In the genomic region with DNA sequence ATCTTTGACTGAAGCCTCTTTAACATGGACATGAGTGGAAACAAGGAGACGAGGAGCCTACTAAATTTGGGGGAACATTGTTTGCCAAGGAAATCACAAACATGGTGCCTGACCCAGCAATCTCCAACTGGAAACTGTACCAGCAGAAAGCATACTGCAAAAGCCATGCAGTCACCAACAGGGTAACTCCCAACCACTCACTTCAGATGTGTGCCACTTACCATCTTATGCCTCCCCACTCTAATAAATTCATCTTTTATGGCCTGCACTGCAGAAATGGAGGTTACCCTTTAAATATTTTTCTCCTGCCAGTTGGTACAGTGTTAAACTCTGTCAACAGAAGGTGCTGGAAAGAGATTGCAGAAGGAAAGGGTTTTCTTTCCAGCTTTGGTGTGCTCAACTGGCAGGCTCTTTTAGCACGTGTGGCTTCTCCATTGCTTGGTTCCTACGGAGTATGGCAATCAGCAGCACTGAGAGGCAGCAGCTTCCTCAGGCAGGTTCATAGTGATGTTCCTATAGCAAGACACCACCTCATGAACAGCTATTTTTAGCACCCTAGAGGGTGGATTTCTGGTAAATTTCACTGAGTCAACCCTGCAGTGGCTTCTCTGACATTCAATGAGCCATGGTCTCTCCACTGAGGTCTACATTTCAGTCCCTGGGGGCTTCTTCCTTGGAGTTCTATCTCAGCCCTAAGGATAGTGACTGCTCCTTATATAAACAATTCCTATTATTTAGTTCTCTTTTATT, we compare ENCODE assay signal across 16 cellular contexts. TPM values are rescaled to one million over a fixed set of nuclear protein-coding genes. Genes with fewer than 3 reads are reported as not detected.
DNase-seq lines count a peak whose midpoint lies in the region; ATAC-seq and TF ChIP-seq lines count a peak whose summit lies in the region.
"Had no signal": no experiment of that assay in that cellular context is flagged by ENCODE, and none has a peak within 500 bp of the region (broad histone marks: within the 10 kb centered on the region; RNA-seq: fewer than 3 reads in every experiment).

No MANE protein-coding gene starts in this region.

- H3K4me3 Mint-ChIP-seq in activated CD8-positive, alpha-beta T cell treated with anti-CD3 and anti-CD28 coated beads, Interleukin-2, amount 10 ng/mL, durations not matched to agents 7 days and 5 days: no peak overlapping the region
- H3K4me3 Mint-ChIP-seq in neural crest cell (peak overlapping the region; percentile 13), CD14-positive monocyte (no peak overlapping the region)
- H3K4me3 Mint-ChIP-seq: CD8-positive, alpha-beta T cell; mesothelial cell of epicardium had no signal

- intact Hi-C loops in CD14-positive monocyte (cut with micrococcal nuclease): no loop called here

- peak; percentile 36 for ATAC-seq in GM19463 (IDR thresholded peaks at IDR 0.05; ENCODE audit: unreplicated experiment)
- ATAC-seq in HG02981 (IDR thresholded peaks at IDR 0.05; ENCODE audit: unreplicated experiment): peak; percentile 40
- peak; percentile 33 for ATAC-seq in activated CD8-positive, alpha-beta T cell treated with anti-CD3 and anti-CD28 coated beads, Interleukin-2, amount 10 ng/mL, durations not matched to agents 7 days and 5 days
- ATAC-seq: CD8-positive, alpha-beta T cell had no signal

- no peak for DNase-seq in activated CD8-positive, alpha-beta T cell treated with anti-CD3 and anti-CD28 coated beads, Interleukin-2, amount 10 ng/mL, durations not matched to agents 7 days and 5 days
- DNase-seq in neural crest cell (ENCODE audit: low read depth, low spot score): no peak
- no peak for DNase-seq in GM10248 (ENCODE audit: extremely low spot score)
- no peak for DNase-seq in COR-L47 (lab: John Stamatoyannopoulos, UW)
- no peak for DNase-seq in CD14-positive monocyte (ENCODE audit: low spot score)
- DNase-seq: CD8-positive, alpha-beta T cell; cerebellar nuclear complex; HCEC 1CT; PC-9; psoas muscle had no signal

- H3K9me3 Mint-ChIP-seq in activated CD8-positive, alpha-beta T cell treated with anti-CD3 and anti-CD28 coated beads, Interleukin-2, amount 10 ng/mL, durations not matched to agents 7 days and 5 days (ENCODE audit: insufficient read depth): no peaks in the 10 kb centered on the region
- H3K9me3 Mint-ChIP-seq in neural crest cell: no peaks in the 10 kb centered on the region
- no peaks in the 10 kb centered on the region for H3K9me3 Mint-ChIP-seq in CD14-positive monocyte
- H3K9me3 Mint-ChIP-seq: CD8-positive, alpha-beta T cell; mesothelial cell of epicardium had no signal

- peaks cover 7% of the 10 kb centered on the region for H3K4me1 Mint-ChIP-seq in activated CD8-positive, alpha-beta T cell treated with anti-CD3 and anti-CD28 coated beads, Interleukin-2, amount 10 ng/mL, durations not matched to agents 7 days and 5 days (ENCODE audit: low read depth)
- H3K4me1 Mint-ChIP-seq in neural crest cell (no peaks in the 10 kb centered on the region), CD14-positive monocyte (no peaks in the 10 kb centered on the region)

- CTCF ChIA-PET in activated CD8-positive, alpha-beta T cell treated with anti-CD3 and anti-CD28 coated beads, Interleukin-2, amount 10 ng/mL, durations not matched to agents 7 days and 5 days (lab: Charles Lee): interaction anchor here (1.2 kb wide), 1 partner anchor 17 kb away, joined by 3 read pairs; no protein-coding TSS in a partner anchor
- CTCF ChIA-PET in GM10248 (lab: Yijun Ruan, JAX): interaction anchor here (0.7 to 2.8 kb wide), 4 partner anchors 10 to 52 kb away, joined by 3 to 10 read pairs (median 4); a partner anchor contains a TSS

- peaks cover 9% of the 10 kb centered on the region for H3K27me3 Mint-ChIP-seq in activated CD8-positive, alpha-beta T cell treated with anti-CD3 and anti-CD28 coated beads, Interleukin-2, amount 10 ng/mL, durations not matched to agents 7 days and 5 days (ENCODE audit: low read depth)
- H3K27me3 Mint-ChIP-seq in neural crest cell (ENCODE audit: low read depth): no peaks in the 10 kb centered on the region
- H3K27me3 Mint-ChIP-seq in CD14-positive monocyte (ENCODE audit: low read depth in 3 of 3): peaks cover 0 to 5% (median 2%) of the 10 kb centered on the region in 3 donors

- H3K27ac Mint-ChIP-seq in activated CD8-positive, alpha-beta T cell treated with anti-CD3 and anti-CD28 coated beads, Interleukin-2, amount 10 ng/mL, durations not matched to agents 7 days and 5 days: no peak overlapping the region
- H3K27ac Mint-ChIP-seq in neural crest cell (ENCODE audit: unreplicated experiment) (no peak overlapping the region), CD14-positive monocyte (no peak overlapping the region)
- H3K27ac Mint-ChIP-seq: CD8-positive, alpha-beta T cell; mesothelial cell of epicardium had no signal

- POLR2A ChIA-PET in activated CD8-positive, alpha-beta T cell treated with anti-CD3 and anti-CD28 coated beads, Interleukin-2, amount 10 ng/mL, durations not matched to agents 7 days and 5 days (lab: Charles Lee): no interaction called here
- POLR2A ChIA-PET in GM10248 (lab: Yijun Ruan, JAX): no interaction called here

- TF ChIP-seq CTCF in neural crest cell (conservative IDR thresholded peaks at IDR 0.05) (no peak), GM10248 (IDR thresholded peaks at IDR 0.05; ENCODE audit: control extremely low read depth, extremely low read depth, low read depth, missing control alignments) (no peak), CD14-positive monocyte (IDR thresholded peaks at IDR 0.05) (no peak)

- H3K36me3 Mint-ChIP-seq in activated CD8-positive, alpha-beta T cell treated with anti-CD3 and anti-CD28 coated beads, Interleukin-2, amount 10 ng/mL, durations not matched to agents 7 days and 5 days (ENCODE audit: low read depth): peaks cover 2% of the 10 kb centered on the region
- H3K36me3 Mint-ChIP-seq in neural crest cell (ENCODE audit: low read depth): no peaks in the 10 kb centered on the region
- H3K36me3 Mint-ChIP-seq in CD14-positive monocyte: no peaks in the 10 kb centered on the region
- H3K36me3 Mint-ChIP-seq: CD8-positive, alpha-beta T cell; mesothelial cell of epicardium had no signal

RNA-seq across cellular contexts. Expression of a gene that starts 21.4 kb away (rescaled TPM):
- total RNA-seq in activated CD8-positive, alpha-beta T cell treated with anti-CD3 and anti-CD28 coated beads, Interleukin-2, amount 10 ng/mL, durations not matched to agents 7 days and 5 days: 1 to 10 TPM; 8.1 to 9.9 TPM
- 40.6 and 40.9 TPM in 2 replicates for total RNA-seq in neural crest cell
- under 1 TPM; 0.05 to 0.30 TPM for polyA plus RNA-seq in CD14-positive monocyte

RNA-seq across cellular contexts. Expression of a gene that starts 29.6 kb away (rescaled TPM):
- not detected for total RNA-seq in activated CD8-positive, alpha-beta T cell treated with anti-CD3 and anti-CD28 coated beads, Interleukin-2, amount 10 ng/mL, durations not matched to agents 7 days and 5 days
- total RNA-seq in neural crest cell: 0.28 and 0.84 TPM in 2 replicates
- not detected for polyA plus RNA-seq in CD14-positive monocyte
- total RNA-seq: MCF 10A; PC-9; psoas muscle; T-helper 2 cell treated with Interferon-gamma antibody and Interleukin-4, amounts not matched to agents 100 ng/mL and 5 ng/mL, for 36 hours had no signal
- polyA plus RNA-seq: fibroblast of lung had no signal
